In genomic region chr11:73383249-73384126, GRCh38 we compare ENCODE assay signal across 9 cellular contexts. TPM values are rescaled to one million over a fixed set of nuclear protein-coding genes. Genes with fewer than 3 reads are reported as not detected.
DNase-seq lines count a peak whose midpoint lies in the region; ATAC-seq and TF ChIP-seq lines count a peak whose summit lies in the region.
"Had no signal": no experiment of that assay in that cellular context is flagged by ENCODE, and none has a peak within 500 bp of the region (broad histone marks: within the 10 kb centered on the region; RNA-seq: fewer than 3 reads in every experiment).

No MANE protein-coding gene starts in this region.

- H3K27me3 ChIP-seq in left lung (no peaks in the 10 kb centered on the region), upper lobe of right lung (no peaks in the 10 kb centered on the region)

- H3K4me1 ChIP-seq in left lung = peaks cover 67 to 100% of the 10 kb centered on the region in 2 donors
- peaks cover 62% of the 10 kb centered on the region for H3K4me1 ChIP-seq in upper lobe of right lung

- H3K9me3 Mint-ChIP-seq in activated naive CD8-positive, alpha-beta T cell treated with anti-CD3 and anti-CD28 coated beads for 36 hours = no peaks in the 10 kb centered on the region
- no peaks in the 10 kb centered on the region for H3K9me3 Mint-ChIP-seq in activated naive CD8-positive, alpha-beta T cell treated with anti-CD3 and anti-CD28 coated beads, Interleukin-2, amount 50 U/mL, for 24 hours
- no peaks in the 10 kb centered on the region for H3K9me3 Mint-ChIP-seq in WTC11

- DNase-seq in activated naive CD8-positive, alpha-beta T cell treated with anti-CD3 and anti-CD28 coated beads for 36 hours = no peak
- no peak for DNase-seq in activated naive CD8-positive, alpha-beta T cell treated with anti-CD3 and anti-CD28 coated beads, Interleukin-2, amount 50 U/mL, for 24 hours
- no peak for DNase-seq in WTC11 (ENCODE audit: low spot score)
- no peak for DNase-seq in left lung
- DNase-seq in upper lobe of right lung = no peak
- no peak for DNase-seq in NCI-H2171 treated with DMSO at 0.1 percent for 48 hours (lab: John Stamatoyannopoulos, UW)
- DNase-seq in DMS153 treated with DMSO at 0.1 percent for 48 hours (lab: John Stamatoyannopoulos, UW; ENCODE audit: unreplicated experiment) = no peak
- DNase-seq: activated CD4-positive, CD25-positive, alpha-beta regulatory T cell had no signal

- H3K36me3 Mint-ChIP-seq in activated naive CD8-positive, alpha-beta T cell treated with anti-CD3 and anti-CD28 coated beads for 36 hours = no peaks in the 10 kb centered on the region
- H3K36me3 Mint-ChIP-seq in activated naive CD8-positive, alpha-beta T cell treated with anti-CD3 and anti-CD28 coated beads, Interleukin-2, amount 50 U/mL, for 24 hours (ENCODE audit: low read depth) = peaks cover 1% of the 10 kb centered on the region
- H3K36me3 Mint-ChIP-seq in WTC11 = no peaks in the 10 kb centered on the region

- CTCF ChIA-PET in WTC11 (lab: Charles Lee) = interaction anchor here (0.8 to 5.1 kb wide), 11 partner anchors 10 to 277 kb away, joined by 3 to 41 read pairs (median 6); no protein-coding TSS in a partner anchor

- peak overlapping the region; percentile 61 for H3K27ac Mint-ChIP-seq in activated naive CD8-positive, alpha-beta T cell treated with anti-CD3 and anti-CD28 coated beads for 36 hours
- no peak overlapping the region for H3K27ac Mint-ChIP-seq in activated naive CD8-positive, alpha-beta T cell treated with anti-CD3 and anti-CD28 coated beads, Interleukin-2, amount 50 U/mL, for 24 hours
- H3K27ac Mint-ChIP-seq in WTC11 = no peak overlapping the region

- H3K27me3 Mint-ChIP-seq in activated naive CD8-positive, alpha-beta T cell treated with anti-CD3 and anti-CD28 coated beads for 36 hours = no peaks in the 10 kb centered on the region
- H3K27me3 Mint-ChIP-seq in activated naive CD8-positive, alpha-beta T cell treated with anti-CD3 and anti-CD28 coated beads, Interleukin-2, amount 50 U/mL, for 24 hours = no peaks in the 10 kb centered on the region
- H3K27me3 Mint-ChIP-seq in WTC11 (ENCODE audit: low read depth) = no peaks in the 10 kb centered on the region

- intact Hi-C loops in left lung (cut with DNase I) = no loop called here
- intact Hi-C loops in upper lobe of right lung (cut with DNase I) = no loop called here

- H3K9me3 ChIP-seq in left lung = no peaks in the 10 kb centered on the region
- no peaks in the 10 kb centered on the region for H3K9me3 ChIP-seq in upper lobe of right lung

- H3K4me3 Mint-ChIP-seq in activated naive CD8-positive, alpha-beta T cell treated with anti-CD3 and anti-CD28 coated beads for 36 hours = no peak overlapping the region
- no peak overlapping the region for H3K4me3 Mint-ChIP-seq in activated naive CD8-positive, alpha-beta T cell treated with anti-CD3 and anti-CD28 coated beads, Interleukin-2, amount 50 U/mL, for 24 hours
- H3K4me3 Mint-ChIP-seq in WTC11 = no peak overlapping the region

- no peak for TF ChIP-seq CTCF in WTC11 (IDR thresholded peaks at IDR 0.05)
- TF ChIP-seq CTCF in left lung (IDR thresholded peaks at IDR 0.05) = no peak
- no peak for TF ChIP-seq CTCF in upper lobe of right lung (IDR thresholded peaks at IDR 0.05)

- no peak for ATAC-seq in activated naive CD8-positive, alpha-beta T cell treated with anti-CD3 and anti-CD28 coated beads, Interleukin-2, amount 50 U/mL, for 24 hours
- ATAC-seq in WTC11 (no peak; the same call in 1 of the 2 replicates), left lung (no peak), upper lobe of right lung (no peak), GM18909 (IDR thresholded peaks at IDR 0.05; ENCODE audit: poor library complexity, unreplicated experiment) (no peak)

- H3K27ac ChIP-seq in left lung (peak overlapping the region; percentile 23 to 95), upper lobe of right lung (peak overlapping the region; percentile 6)

- peaks cover 60% of the 10 kb centered on the region for H3K4me1 Mint-ChIP-seq in activated naive CD8-positive, alpha-beta T cell treated with anti-CD3 and anti-CD28 coated beads for 36 hours
- peaks cover 80% of the 10 kb centered on the region for H3K4me1 Mint-ChIP-seq in activated naive CD8-positive, alpha-beta T cell treated with anti-CD3 and anti-CD28 coated beads, Interleukin-2, amount 50 U/mL, for 24 hours
- peaks cover 11% of the 10 kb centered on the region for H3K4me1 Mint-ChIP-seq in WTC11

- H3K36me3 ChIP-seq in left lung = no peaks in the 10 kb centered on the region
- H3K36me3 ChIP-seq in upper lobe of right lung = no peaks in the 10 kb centered on the region

- POLR2A ChIA-PET in WTC11 (lab: Charles Lee) = no interaction called here

- peak overlapping the region in 1 of 2 donors; percentile 1 for H3K4me3 ChIP-seq in left lung
- H3K4me3 ChIP-seq in upper lobe of right lung = no peak overlapping the region

TF ChIP-seq in WTC11, 78 proteins besides CTCF, POLR2A, EP300 and RAD21:
- TF ChIP-seq NFE2L1 (CRISPR knock-in tag; IDR thresholded peaks at IDR 0.05) (no peak), NR1H2 (CRISPR knock-in tag; IDR thresholded peaks at IDR 0.05) (no peak), ZNF423 (CRISPR knock-in tag; IDR thresholded peaks at IDR 0.05) (peak; percentile 7; the same call in 1 of the 2 replicates)

RNA-seq across cellular contexts. Expression of gene RELT, which starts 7.3 kb away (rescaled TPM):
- total RNA-seq in activated naive CD8-positive, alpha-beta T cell treated with anti-CD3 and anti-CD28 coated beads for 36 hours = 10 to 100 TPM; 23.2 to 24.2 TPM
- 5.7 to 6.7 TPM (median 5.9 TPM) in 3 replicates for total RNA-seq in WTC11 (2021)
- total RNA-seq in left lung = 10 to 100 TPM; 11.7 to 30.7 TPM
- 11.7 TPM for total RNA-seq in upper lobe of right lung
